Comparison of ENCODE assay signal across 8 cellular contexts in the genomic region with DNA sequence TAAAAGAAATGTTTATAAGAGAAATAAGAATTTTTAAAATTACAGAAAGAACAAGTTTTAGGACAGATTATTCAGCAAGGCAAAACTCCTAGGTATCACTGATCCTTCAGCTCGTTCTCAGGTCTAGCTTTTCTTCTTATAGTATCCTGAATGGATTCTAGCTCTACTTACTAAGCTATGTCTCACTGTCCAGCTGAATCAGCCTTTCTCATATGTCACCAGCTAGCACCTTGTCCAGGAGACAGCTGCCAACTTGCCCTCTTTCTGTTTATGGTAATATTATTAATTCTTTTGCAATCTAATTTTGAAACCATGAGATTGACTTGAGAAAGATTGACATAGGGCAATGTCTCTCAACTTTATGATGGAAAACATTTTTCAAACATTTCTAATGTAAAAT.
"Had no signal": no experiment of that assay in that cellular context is flagged by ENCODE, and none has a peak within 500 bp of the region (broad histone marks: within the 10 kb centered on the region; RNA-seq: fewer than 3 reads in every experiment).

No MANE protein-coding gene starts in this region.

- H3K9me3 Mint-ChIP-seq: HFFc6 had no signal

- H3K4me3 Mint-ChIP-seq: HFFc6 had no signal

- H3K4me3 ChIP-seq: HAP-1, K562 had no signal

- FAIRE-seq: HTR-8/SVneo, K562 had no signal

- DNase-seq: GOT3, H7, HFFc6, IMR-90, KG1 had no signal

- H3K27ac Mint-ChIP-seq: HFFc6 had no signal
